Comparison of ENCODE assay signal across 22 cellular contexts in genomic region chr16:28313587-28313986, GRCh38. TPM values are rescaled to one million over a fixed set of nuclear protein-coding genes. Genes with fewer than 3 reads are reported as not detected.
DNase-seq lines count a peak whose midpoint lies in the region; ATAC-seq lines count a peak whose summit lies in the region.
"Had no signal": no experiment of that assay in that cellular context is flagged by ENCODE, and none has a peak within 500 bp of the region (broad histone marks: within the 10 kb centered on the region; RNA-seq: fewer than 3 reads in every experiment).

No MANE protein-coding gene starts in this region.

- no peak overlapping the region for H3K4me3 Mint-ChIP-seq in CD4-positive, CD25-positive, alpha-beta regulatory T cell
- H3K4me3 Mint-ChIP-seq in T-cell (peak overlapping the region in 1 of 3 donors; percentile 29), immature natural killer cell (peak overlapping the region in 3 of 5 donors; percentile 8 to 63 (median 53))

- no peak overlapping the region for H3K27ac ChIP-seq in CD4-positive, CD25-positive, alpha-beta regulatory T cell (ENCODE audit: insufficient read depth, low read length, poor library complexity, severe bottlenecking)
- no peak overlapping the region for H3K27ac ChIP-seq in SJCRH30

- H3K9me3 ChIP-seq in CD4-positive, CD25-positive, alpha-beta regulatory T cell (ENCODE audit: control insufficient read depth in 2 of 2, low read length in 2 of 2), result no peaks in the 10 kb centered on the region
- H3K9me3 ChIP-seq in SJCRH30 (replicated peaks), result no peaks in the 10 kb centered on the region

- H3K27me3 ChIP-seq in CD4-positive, CD25-positive, alpha-beta regulatory T cell (ENCODE audit: control insufficient read depth, insufficient read depth, low read length), result no peaks in the 10 kb centered on the region
- H3K27me3 ChIP-seq in SJCRH30, result no peaks in the 10 kb centered on the region

- POLR2A ChIA-PET in T-cell (lab: Charles Lee), result no interaction called here

- H3K27ac Mint-ChIP-seq in CD4-positive, CD25-positive, alpha-beta regulatory T cell, result peak overlapping the region in 2 of 3 donors; percentile 25 to 97
- H3K27ac Mint-ChIP-seq in T-cell (peak overlapping the region; percentile 65 to 93), immature natural killer cell (peak overlapping the region; percentile 46 to 98 (median 66))

- peaks cover 0 to 2% (median 0%) of the 10 kb centered on the region in 7 donors for H3K9me3 Mint-ChIP-seq in CD4-positive, CD25-positive, alpha-beta regulatory T cell
- H3K9me3 Mint-ChIP-seq in T-cell, result no peaks in the 10 kb centered on the region
- H3K9me3 Mint-ChIP-seq in immature natural killer cell, result no peaks in the 10 kb centered on the region

- H3K4me1 ChIP-seq in CD4-positive, CD25-positive, alpha-beta regulatory T cell (ENCODE audit: control insufficient read depth, insufficient read depth, low read length, poor library complexity, severe bottlenecking), result peaks cover 58% of the 10 kb centered on the region
- H3K4me1 ChIP-seq in SJCRH30, result no peaks in the 10 kb centered on the region

- DNase-seq in CD4-positive, CD25-positive, alpha-beta regulatory T cell, result no peak
- DNase-seq in T-cell, result no peak
- no peak for DNase-seq in immature natural killer cell
- peak; percentile 26 for DNase-seq in occipital lobe (lab: John Stamatoyannopoulos, UW)
- DNase-seq in NCI-H69 (lab: John Stamatoyannopoulos, UW), result no peak
- DNase-seq in SJCRH30, result no peak
- DNase-seq: C1 segment of cervical spinal cord, DMS79, EL, GF-D8, KBM-7, MV-4-11, NCI-H1105, NCI-H1436 treated with DMSO at 0.1 percent for 48 hours, NCI-H1930, NCI-H2107, NCI-H524, NCI-H774, T-helper 1 cell had no signal

- peaks cover 3% of the 10 kb centered on the region for H3K36me3 ChIP-seq in CD4-positive, CD25-positive, alpha-beta regulatory T cell (ENCODE audit: control insufficient read depth, insufficient read depth, low read length)
- no peaks in the 10 kb centered on the region for H3K36me3 ChIP-seq in SJCRH30

- ATAC-seq in CD4-positive, CD25-positive, alpha-beta regulatory T cell (ENCODE audit: low read depth in 2 of 2), result no peak
- ATAC-seq in T-cell (replicated peaks in 1 of 4) (no peak), GM18498 (IDR thresholded peaks at IDR 0.05; ENCODE audit: unreplicated experiment) (no peak), HG03135 (IDR thresholded peaks at IDR 0.05; ENCODE audit: unreplicated experiment) (no peak)

- CTCF ChIA-PET in T-cell (lab: Charles Lee), result interaction anchor here (0.6 to 0.7 kb wide), 3 partner anchors 14 to 51 kb away, joined by 3 to 9 read pairs (median 3); no protein-coding TSS in a partner anchor

- H3K27me3 Mint-ChIP-seq in CD4-positive, CD25-positive, alpha-beta regulatory T cell, result no peaks in the 10 kb centered on the region
- H3K27me3 Mint-ChIP-seq in T-cell (no peaks in the 10 kb centered on the region), immature natural killer cell (ENCODE audit: low read depth in 3 of 3) (peaks cover 8 to 20% (median 16%) of the 10 kb centered on the region in 3 donors)

- peaks cover 19% of the 10 kb centered on the region for H3K36me3 Mint-ChIP-seq in CD4-positive, CD25-positive, alpha-beta regulatory T cell
- H3K36me3 Mint-ChIP-seq in T-cell (peaks cover 11% of the 10 kb centered on the region), immature natural killer cell (peaks cover 7 to 25% (median 20%) of the 10 kb centered on the region in 3 donors)

- peaks cover 9 to 82% (median 34%) of the 10 kb centered on the region in 4 donors for H3K4me1 Mint-ChIP-seq in CD4-positive, CD25-positive, alpha-beta regulatory T cell
- H3K4me1 Mint-ChIP-seq in T-cell (peaks cover 58 to 76% (median 71%) of the 10 kb centered on the region in 3 donors), immature natural killer cell (peaks cover 87 to 89% of the 10 kb centered on the region in 2 donors)

- H3K4me3 ChIP-seq in CD4-positive, CD25-positive, alpha-beta regulatory T cell (ENCODE audit: low read depth, low read length), result no peak overlapping the region
- no peak overlapping the region for H3K4me3 ChIP-seq in SJCRH30

RNA-seq across cellular contexts. Expression of gene SBK1, which starts 21.3 kb away (rescaled TPM):
- 20.2 TPM for total RNA-seq in CD4-positive, CD25-positive, alpha-beta regulatory T cell
- 1 to 10 TPM; 2.0 to 4.9 (median 3.1) TPM for polyA plus RNA-seq in CD4-positive, CD25-positive, alpha-beta regulatory T cell
- 10 to 100 TPM; 21.8 to 26.3 (median 23.4) TPM for total RNA-seq in T-cell
- 10 to 100 TPM in 1 of 3 donors, 1 to 10 TPM in 2; 5.1 to 14.2 (median 5.1) TPM for polyA plus RNA-seq in immature natural killer cell
- 19.5 TPM for total RNA-seq in occipital lobe
- total RNA-seq in SJCRH30 (2014; rRNA removed; shearing (Covaris generic)), result 0.53 and 0.59 TPM in 2 replicates

RNA-seq across cellular contexts. Expression of gene NPIPB6, which starts 49.7 kb away (rescaled TPM):
- total RNA-seq in CD4-positive, CD25-positive, alpha-beta regulatory T cell, result 3.0 TPM
- polyA plus RNA-seq in CD4-positive, CD25-positive, alpha-beta regulatory T cell, result under 1 TPM in 2 of 4 donors, not detected in 2; 0.13 to 0.42 TPM
- total RNA-seq in T-cell (1 to 10 TPM in 3 of 5 donors, under 1 TPM in 2; 0.70 to 4.6 (median 3.2) TPM), occipital lobe (not detected)
- under 1 TPM in 2 of 3 donors, not detected in 1; 0.12 to 0.19 TPM for polyA plus RNA-seq in immature natural killer cell
- 0.20 and 1.2 TPM in 2 replicates for total RNA-seq in SJCRH30 (2014; rRNA removed; shearing (Covaris generic))
- total RNA-seq: LHCN-M2 had no signal

Comparison
In these comparisons a context has a peak if more than half of its experiments do, and no peak if none do; other contexts are left out.
1. H3K4me3 Mint-ChIP-seq: peak in immature natural killer cell (3 of 5); none in CD4-positive, CD25-positive, alpha-beta regulatory T cell (0 of 4).
2. RNA of gene SBK1, which starts 21.3 kb away (total RNA-seq): 21.8 to 26.3 TPM in T-cell, 20.2 TPM in CD4-positive, CD25-positive, alpha-beta regulatory T cell (single experiment) and 19.5 TPM in occipital lobe (single experiment); 0.53 to 0.59 TPM in SJCRH30; every median in the first group is over 10 times any median in the second.
3. Peak in every context shown above with its lines, with median percentiles within 50 percentile points of each other: H3K27ac Mint-ChIP-seq.